ENCODE assay signal across 11 cellular contexts in genomic region chr6:130138116-130138908, GRCh38.
A peak's percentile ranks its signal among the peaks of the same experiment; 100 is the strongest.
DNase-seq lines count a peak whose midpoint lies in the region; ATAC-seq and TF ChIP-seq lines count a peak whose summit lies in the region.
"Had no signal": no experiment of that assay in that cellular context is flagged by ENCODE, and none has a peak within 500 bp of the region (broad histone marks: within the 10 kb centered on the region; RNA-seq: fewer than 3 reads in every experiment).

No MANE protein-coding gene starts in this region.

- no peaks in the 10 kb centered on the region for H3K9me3 Mint-ChIP-seq in CD8-positive, alpha-beta T cell
- H3K9me3 Mint-ChIP-seq in T-helper 2 cell treated with Interferon-gamma antibody and Interleukin-4, amounts not matched to agents 5 μg/mL and 100 μg/mL, for 36 hours, result peaks cover 10% of the 10 kb centered on the region

- no peaks in the 10 kb centered on the region for H3K9me3 ChIP-seq in CD8-positive, alpha-beta T cell (ENCODE audit: low read length)

- H3K4me3 Mint-ChIP-seq in CD8-positive, alpha-beta T cell, result peak overlapping the region; percentile 73
- peak overlapping the region; percentile 70 for H3K4me3 Mint-ChIP-seq in T-helper 2 cell treated with Interferon-gamma antibody and Interleukin-4, amounts not matched to agents 5 μg/mL and 100 μg/mL, for 36 hours

- H3K36me3 Mint-ChIP-seq in CD8-positive, alpha-beta T cell, result peaks cover 64% of the 10 kb centered on the region
- H3K36me3 Mint-ChIP-seq in T-helper 2 cell treated with Interferon-gamma antibody and Interleukin-4, amounts not matched to agents 5 μg/mL and 100 μg/mL, for 36 hours (ENCODE audit: low read depth), result peaks cover 72% of the 10 kb centered on the region

- ATAC-seq in CD8-positive, alpha-beta T cell, result peak; percentile 43
- peak; percentile 56 for ATAC-seq in GM19043 (IDR thresholded peaks at IDR 0.05; ENCODE audit: low read depth, unreplicated experiment)
- peak; percentile 66 for ATAC-seq in HG02884 (IDR thresholded peaks at IDR 0.05; ENCODE audit: unreplicated experiment)
- ATAC-seq: left ventricle myocardium superior had no signal

- no peak overlapping the region for H3K27ac ChIP-seq in CD8-positive, alpha-beta T cell (ENCODE audit: low read depth, low read length)

- CTCF ChIA-PET in CD8-positive, alpha-beta T cell (lab: Charles Lee), result no interaction called here

- no peak for DNase-seq in CD8-positive, alpha-beta T cell
- no peak for DNase-seq in T-helper 2 cell treated with Interferon-gamma antibody and Interleukin-4, amounts not matched to agents 5 μg/mL and 100 μg/mL, for 36 hours (ENCODE audit: low spot score)
- no peak for DNase-seq in iPS-NIHi7 (ENCODE audit: extremely low spot score)
- no peak for DNase-seq in NCI-H82 (lab: John Stamatoyannopoulos, UW)
- no peak for DNase-seq in DMS 273 (lab: John Stamatoyannopoulos, UW; ENCODE audit: unreplicated experiment)
- no peak for DNase-seq in SW480 (ENCODE audit: low spot score)
- DNase-seq: left ventricle myocardium superior; NCI-H526 treated with DMSO at 0.1 percent for 48 hours; stimulated activated CD4-positive, alpha-beta T cell treated with anti-CD3 and anti-CD28 coated beads, Interleukin-2, amount 100 ng/mL, for 24 hours had no signal

- no peaks in the 10 kb centered on the region for H3K27me3 ChIP-seq in CD8-positive, alpha-beta T cell (ENCODE audit: insufficient read depth, low read length)

- peak overlapping the region; percentile 13 for H3K4me3 ChIP-seq in CD8-positive, alpha-beta T cell (ENCODE audit: low read depth, low read length)

- intact Hi-C loops in CD8-positive, alpha-beta T cell (cut with DNase I, micrococcal nuclease), result no loop called here

- POLR2A ChIA-PET in CD8-positive, alpha-beta T cell (lab: Charles Lee), result interaction anchor here (1.2 kb wide), 1 partner anchor 77 kb away, joined by 4 read pairs; no protein-coding TSS in a partner anchor

- peaks cover 68% of the 10 kb centered on the region for H3K4me1 Mint-ChIP-seq in CD8-positive, alpha-beta T cell (ENCODE audit: low read depth)
- H3K4me1 Mint-ChIP-seq in T-helper 2 cell treated with Interferon-gamma antibody and Interleukin-4, amounts not matched to agents 5 μg/mL and 100 μg/mL, for 36 hours (ENCODE audit: low read depth), result peaks cover 60% of the 10 kb centered on the region

- H3K27ac Mint-ChIP-seq in CD8-positive, alpha-beta T cell, result peak overlapping the region; percentile 82
- H3K27ac Mint-ChIP-seq in T-helper 2 cell treated with Interferon-gamma antibody and Interleukin-4, amounts not matched to agents 5 μg/mL and 100 μg/mL, for 36 hours, result peak overlapping the region; percentile 87

- peaks cover 45% of the 10 kb centered on the region for H3K4me1 ChIP-seq in CD8-positive, alpha-beta T cell (ENCODE audit: insufficient read depth, low read length)

- H3K36me3 ChIP-seq in CD8-positive, alpha-beta T cell (ENCODE audit: insufficient read depth, low read length), result no peaks in the 10 kb centered on the region

- no peak for TF ChIP-seq CTCF in CD8-positive, alpha-beta T cell (IDR thresholded peaks at IDR 0.05)

- no peaks in the 10 kb centered on the region for H3K27me3 Mint-ChIP-seq in CD8-positive, alpha-beta T cell (ENCODE audit: low read depth)
- H3K27me3 Mint-ChIP-seq in T-helper 2 cell treated with Interferon-gamma antibody and Interleukin-4, amounts not matched to agents 5 μg/mL and 100 μg/mL, for 36 hours (ENCODE audit: low read depth), result no peaks in the 10 kb centered on the region
